In the genomic region with DNA sequence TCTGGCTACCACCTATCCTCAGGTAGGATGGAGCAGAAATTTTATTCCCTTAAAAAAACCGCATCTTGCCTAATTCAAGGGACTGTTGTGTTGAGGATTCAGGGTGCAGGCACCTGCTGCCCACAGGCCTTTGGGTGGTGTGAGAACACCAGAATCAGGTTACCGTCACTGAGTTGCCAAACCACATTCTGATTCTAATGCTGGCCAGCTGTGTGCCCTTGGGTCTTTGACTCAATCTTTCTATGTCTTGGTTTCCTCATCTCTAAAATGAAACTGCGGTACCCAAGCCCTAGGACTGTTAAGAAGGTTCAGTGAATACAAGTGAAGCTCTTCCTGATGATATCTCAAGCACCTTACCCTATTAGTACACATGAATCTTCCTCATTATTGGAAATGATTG, we compare ENCODE assay signal across 17 cellular contexts.
"Had no signal": no experiment of that assay in that cellular context is flagged by ENCODE, and none has a peak within 500 bp of the region (broad histone marks: within the 10 kb centered on the region; RNA-seq: fewer than 3 reads in every experiment).

No MANE protein-coding gene starts in this region.

- DNase-seq: activated CD4-positive, alpha-beta memory T cell treated with anti-CD3 and anti-CD28 coated beads for 36 hours; activated CD4-positive, alpha-beta T cell treated with anti-CD3 and anti-CD28 coated beads for 36 hours; activated effector memory CD4-positive, alpha-beta T cell treated with Interleukin-2 at 50 U/mL for 16 hours; activated T-cell treated with anti-CD3 and anti-CD28 coated beads, Interleukin-2, amount 50 U/mL, for 24 hours; adrenal gland; dorsolateral prefrontal cortex; hippocampal formation; kidney; left ventricle myocardium inferior; mesenchymal stem cell; natural killer cell; stimulated activated CD4-positive, alpha-beta T cell treated with anti-CD3 and anti-CD28 coated beads, Interleukin-4, amount 100 ng/mL, for 24 hours; stimulated activated naive CD4-positive, alpha-beta T cell; tibial artery had no signal

- H3K27me3 ChIP-seq: adrenal gland, right atrium auricular region, tibial artery had no signal

- H3K4me3 ChIP-seq: adrenal gland, dorsolateral prefrontal cortex, left ventricle myocardium inferior, right atrium auricular region, skin epidermis, tibial artery had no signal

- H3K27ac ChIP-seq: adrenal gland, dorsolateral prefrontal cortex, left ventricle myocardium inferior, right atrium auricular region, skin epidermis, tibial artery had no signal

- H3K36me3 ChIP-seq: adrenal gland, left ventricle myocardium inferior, right atrium auricular region, tibial artery had no signal

- ATAC-seq: activated CD4-positive, alpha-beta T cell treated with anti-CD3 and anti-CD28 coated beads for 36 hours; esophagus mucosa; natural killer cell had no signal

- H3K4me1 ChIP-seq: left ventricle myocardium inferior, right atrium auricular region, tibial artery had no signal

- H3K9me3 ChIP-seq: adrenal gland, left ventricle myocardium inferior, right atrium auricular region, tibial artery had no signal
